19 cellular contexts compared by ENCODE assay signal in genomic region chr4:74570095-74570494, GRCh38.
DNase-seq lines count a peak whose midpoint lies in the region; ATAC-seq, FAIRE-seq and TF ChIP-seq lines count a peak whose summit lies in the region.
"Had no signal": no experiment of that assay in that cellular context is flagged by ENCODE, and none has a peak within 500 bp of the region (broad histone marks: within the 10 kb centered on the region; RNA-seq: fewer than 3 reads in every experiment).

No MANE protein-coding gene starts in this region.

- TF ChIP-seq POLR2A in A549 (IDR thresholded peaks at IDR 0.05; ENCODE audit: low read length), result no peak

- no peak for FAIRE-seq in A549 (lab: Jason Lieb, UNC)
- FAIRE-seq: GM12892, GM18507, H54 had no signal

- WGBS in A549 (ENCODE audit: missing lambda C conversion rate), result 83% methylated on average over 3 of the region's 3 CpGs

- H3F3A ChIP-seq in PC-3 (ENCODE audit: low read length, unreplicated experiment) (no peaks in the 10 kb centered on the region), GM23338 (replicated peaks; ENCODE audit: low read depth) (no peaks in the 10 kb centered on the region)

- H3K9me2 ChIP-seq in PC-3 (replicated peaks; ENCODE audit: low read length), result no peaks in the 10 kb centered on the region
- H3K9me2 ChIP-seq in GM23338 (ENCODE audit: insufficient read depth), result peaks cover 2% of the 10 kb centered on the region; the same call in 1 of the 2 replicates

- H3K27ac Mint-ChIP-seq in Calu3 (ENCODE audit: unreplicated experiment) (peak overlapping the region; percentile 78), GM23338 (no peak overlapping the region)
- H3K27ac Mint-ChIP-seq: CD8-positive, alpha-beta T cell had no signal

- H3K4me3 Mint-ChIP-seq in Calu3 (ENCODE audit: low read depth, unreplicated experiment) (no peak overlapping the region), GM23338 (no peak overlapping the region)
- H3K4me3 Mint-ChIP-seq: CD8-positive, alpha-beta T cell had no signal

- ATAC-seq in A549 (no peak), PC-3 (no peak), GM23338 (no peak)
- ATAC-seq: CD8-positive, alpha-beta T cell had no signal

- H3K27me3 ChIP-seq in PC-3 (ENCODE audit: low read length), result no peaks in the 10 kb centered on the region
- no peaks in the 10 kb centered on the region for H3K27me3 ChIP-seq in GM23338 (ENCODE audit: insufficient read depth)
- no peaks in the 10 kb centered on the region for H3K27me3 ChIP-seq in BE2C

- POLR2A ChIA-PET in A549 (lab: Yijun Ruan, JAX) (no interaction called here), PC-3 (lab: Charles Lee; ENCODE audit: unreplicated experiment) (no interaction called here)

- H4K20me1 ChIP-seq in PC-3 (ENCODE audit: low read length) (no peaks in the 10 kb centered on the region), GM23338 (replicated peaks; ENCODE audit: insufficient read depth) (no peaks in the 10 kb centered on the region)

- no peaks in the 10 kb centered on the region for H3K27me3 Mint-ChIP-seq in Calu3 (ENCODE audit: unreplicated experiment)
- no peaks in the 10 kb centered on the region for H3K27me3 Mint-ChIP-seq in GM23338 (ENCODE audit: insufficient read depth, low read depth, poor library complexity)

- H3K27ac ChIP-seq in A549 (no peak overlapping the region), PC-3 (ENCODE audit: low read length) (peak overlapping the region; percentile 44), GM23338 (ENCODE audit: low read depth) (no peak overlapping the region)
- H3K27ac ChIP-seq: C4-2B, GM23248 had no signal

- BruUV-seq in Calu3 (replicated peaks; lab: Mats Ljungman, UMichigan) (no TSS peak), PC-3 (replicated peaks; lab: Mats Ljungman, UMichigan) (no TSS peak)

- intact Hi-C loops in Calu3 (cut with micrococcal nuclease; ENCODE audit: unreplicated experiment) (no loop called here), PC-3 (cut with micrococcal nuclease) (no loop called here)

- H3K9ac ChIP-seq in PC-3 (ENCODE audit: low read length), result 0 out of 2 replicates have a peak overlapping the region, but pooled peaks have one; percentile 8
- H3K9ac ChIP-seq: GM23248 had no signal

- H3K9me3 ChIP-seq in A549 (peaks cover 13% of the 10 kb centered on the region; the same call in 2 of the 3 replicates), PC-3 (ENCODE audit: low read length) (no peaks in the 10 kb centered on the region), BE2C (no peaks in the 10 kb centered on the region)

- H3K36me3 ChIP-seq in PC-3 (ENCODE audit: low read depth, low read length) (no peaks in the 10 kb centered on the region), GM23338 (ENCODE audit: insufficient read depth) (no peaks in the 10 kb centered on the region), BE2C (no peaks in the 10 kb centered on the region)

- CTCF ChIA-PET in A549 (lab: Yijun Ruan, JAX) (no interaction called here), Calu3 (lab: Charles Lee) (interaction anchor here (0.6 to 1.6 kb wide), 2 partner anchors 13 to 48 kb away, joined by 3 to 5 read pairs; no protein-coding TSS in a partner anchor), PC-3 (lab: Charles Lee) (no interaction called here)

- H3K79me2 ChIP-seq in PC-3 (ENCODE audit: low read length), result no peaks in the 10 kb centered on the region
- H3K79me2 ChIP-seq in GM23338 (replicated peaks; ENCODE audit: insufficient read depth), result no peaks in the 10 kb centered on the region

- H3K36me3 Mint-ChIP-seq in Calu3 (ENCODE audit: insufficient read depth, unreplicated experiment), result no peaks in the 10 kb centered on the region
- 0 out of 3 replicates have a peak, but pooled peaks cover 4% of the 10 kb centered on the region for H3K36me3 Mint-ChIP-seq in GM23338 (ENCODE audit: low read depth)
- H3K36me3 Mint-ChIP-seq: CD8-positive, alpha-beta T cell had no signal

- TF ChIP-seq RAD21 in A549 (conservative IDR thresholded peaks at IDR 0.05 in 1 of 2, IDR thresholded peaks at IDR 0.05 in 1 of 2), result no peak

- H3K4me1 Mint-ChIP-seq in Calu3 (ENCODE audit: low read depth, unreplicated experiment) (peaks cover 39% of the 10 kb centered on the region), GM23338 (peaks cover 6% of the 10 kb centered on the region; the same call in 2 of the 3 replicates)

- TF ChIP-seq EP300 in A549 (IDR thresholded peaks at IDR 0.05), result no peak

- DNase-seq in A549 (ENCODE audit: low read depth in 1 of 2, low spot score in 1 of 2), result no peak
- DNase-seq in Calu3, result no peak
- DNase-seq in PC-3, result no peak
- peak; percentile 69 for DNase-seq in kidney tubule cell (ENCODE audit: low spot score)
- no peak for DNase-seq in RKO (ENCODE audit: low spot score)
- DNase-seq in GM23338 (ENCODE audit: low spot score), result no peak
- DNase-seq in BE2C, result no peak
- DNase-seq: ACHN; CD8-positive, alpha-beta T cell; DMS 273 treated with DMSO at 0.1 percent for 48 hours; DMS79; GDM1; GM23248; HCEC 1CT; KBM-7 had no signal

- H2AFZ ChIP-seq in PC-3 (ENCODE audit: low read length), result no peak overlapping the region
- no peak overlapping the region; the same call in 1 of the 2 replicates for H2AFZ ChIP-seq in GM23338
- H2AFZ ChIP-seq: GM23248 had no signal

- H3K4me3 ChIP-seq in A549 (no peak overlapping the region), PC-3 (ENCODE audit: low read length) (no peak overlapping the region), GM23338 (no peak overlapping the region), BE2C (ENCODE audit: low read depth, low read length) (no peak overlapping the region)
- H3K4me3 ChIP-seq: GM23248 had no signal

- H3K4me1 ChIP-seq in A549 (no peaks in the 10 kb centered on the region), PC-3 (ENCODE audit: insufficient read depth, low read length) (peaks cover 20% of the 10 kb centered on the region), GM23338 (ENCODE audit: insufficient read depth) (no peaks in the 10 kb centered on the region; the same call in 1 of the 2 replicates), BE2C (no peaks in the 10 kb centered on the region)

- H3K9me3 Mint-ChIP-seq in Calu3 (ENCODE audit: low read depth, unreplicated experiment) (peaks cover 3% of the 10 kb centered on the region), GM23338 (peaks cover 13% of the 10 kb centered on the region)

- no peak overlapping the region for H3K4me2 ChIP-seq in A549
- 0 out of 2 replicates have a peak overlapping the region, but pooled peaks have one; percentile 17 for H3K4me2 ChIP-seq in PC-3 (ENCODE audit: low read length)
- no peak overlapping the region for H3K4me2 ChIP-seq in GM23338

- TF ChIP-seq CTCF in A549 (IDR thresholded peaks at IDR 0.05) (no peak), Calu3 (IDR thresholded peaks at IDR 0.05; ENCODE audit: unreplicated experiment) (no peak), PC-3 (conservative IDR thresholded peaks at IDR 0.05; ENCODE audit: low read depth, low read length) (no peak), GM23338 (conservative IDR thresholded peaks at IDR 0.05; ENCODE audit: low read depth in 2 of 2) (no peak), BE2C (IDR thresholded peaks at IDR 0.05; ENCODE audit: low read depth, low read length) (no peak)

TF ChIP-seq in A549, 52 proteins besides CTCF, POLR2A, EP300 and RAD21:
- no peak for TF ChIP-seq SMC3 (IDR thresholded peaks at IDR 0.05)
- no peak for TF ChIP-seq KDM5A (IDR thresholded peaks at IDR 0.05)
- peak; percentile 59 for TF ChIP-seq MAFK (IDR thresholded peaks at IDR 0.05; ENCODE audit: partially characterized antibody)

TF ChIP-seq in GM23338, 12 proteins besides CTCF, POLR2A, EP300 and RAD21:
- TF ChIP-seq EZH2phosphoT487 (IDR thresholded peaks at IDR 0.05; ENCODE audit: unreplicated experiment), result no peak
- no peak for TF ChIP-seq ETS1 (IDR thresholded peaks at IDR 0.05)
TF ChIP-seq in GM23338: peak in this region for 0.
